Comparison of ENCODE assay signal across 1 cellular context in genomic region chr13:45208132-45208531, GRCh38.
TF ChIP-seq lines count a peak whose summit lies in the region.

No MANE protein-coding gene starts in this region.

TF ChIP-seq in K562, 482 proteins besides CTCF, POLR2A, EP300 and RAD21:
- peak; percentile 67 for TF ChIP-seq ZNF316 (IDR thresholded peaks at IDR 0.05)
- TF ChIP-seq ZNF717 (CRISPR knock-in tag; IDR thresholded peaks at IDR 0.05), result no peak
